ENCODE assay signal across 25 cellular contexts in genomic region chr2:62593825-62594224, GRCh38.
"Had no signal": no experiment of that assay in that cellular context is flagged by ENCODE, and none has a peak within 500 bp of the region (broad histone marks: within the 10 kb centered on the region; RNA-seq: fewer than 3 reads in every experiment).

No MANE protein-coding gene starts in this region.

- H3K4me1 ChIP-seq: SJCRH30 had no signal

- H3K27ac ChIP-seq: body of pancreas, Peyer's patch, RWPE1, SJCRH30, WERI-Rb-1 had no signal

- H3K4me3 ChIP-seq: body of pancreas, Peyer's patch, SJCRH30 had no signal

- DNase-seq: activated CD4-positive, alpha-beta T cell treated with anti-CD3 and anti-CD28 coated beads for 36 hours; activated CD8-positive, alpha-beta memory T cell treated with anti-CD3 and anti-CD28 coated beads, Interleukin-2, amount 50 U/mL, for 4 hours; activated CD8-positive, alpha-beta T cell treated with anti-CD3 and anti-CD28 coated beads for 36 hours; activated effector memory CD4-positive, alpha-beta T cell treated with Interleukin-2 at 50 U/mL for 16 hours; activated naive CD4-positive, alpha-beta T cell; activated T-cell treated with anti-CD3 and anti-CD28 coated beads, Interleukin-2, amount 50 U/mL, for 1 hour; aorta; body of pancreas; central memory CD4-positive, alpha-beta T cell; KG1; NCI-H1092; NCI-H1417; NCI-H1930; NCI-H2107; NCI-H345; NCI-H510A; NCI-H526 treated with DMSO at 0.1 percent for 48 hours; Peyer's patch; Right ventricle myocardium superior; SJCRH30; SK-N-SH; T-helper 1 cell; WERI-Rb-1 had no signal

- H3K9me3 ChIP-seq: body of pancreas, Peyer's patch, SJCRH30, SK-N-SH had no signal

- H3K27me3 ChIP-seq: body of pancreas, Peyer's patch, SJCRH30 had no signal

- H3K9ac ChIP-seq: SK-N-SH had no signal

- H3K36me3 ChIP-seq: Peyer's patch, SJCRH30, WERI-Rb-1 had no signal

- FAIRE-seq: bronchial epithelial cell had no signal

- ATAC-seq: activated CD4-positive, alpha-beta T cell treated with anti-CD3 and anti-CD28 coated beads for 36 hours; activated CD8-positive, alpha-beta T cell treated with anti-CD3 and anti-CD28 coated beads for 36 hours; body of pancreas had no signal

- H3K4me2 ChIP-seq: SK-N-SH had no signal
